Comparison of ENCODE assay signal across 10 cellular contexts in the genomic region with DNA sequence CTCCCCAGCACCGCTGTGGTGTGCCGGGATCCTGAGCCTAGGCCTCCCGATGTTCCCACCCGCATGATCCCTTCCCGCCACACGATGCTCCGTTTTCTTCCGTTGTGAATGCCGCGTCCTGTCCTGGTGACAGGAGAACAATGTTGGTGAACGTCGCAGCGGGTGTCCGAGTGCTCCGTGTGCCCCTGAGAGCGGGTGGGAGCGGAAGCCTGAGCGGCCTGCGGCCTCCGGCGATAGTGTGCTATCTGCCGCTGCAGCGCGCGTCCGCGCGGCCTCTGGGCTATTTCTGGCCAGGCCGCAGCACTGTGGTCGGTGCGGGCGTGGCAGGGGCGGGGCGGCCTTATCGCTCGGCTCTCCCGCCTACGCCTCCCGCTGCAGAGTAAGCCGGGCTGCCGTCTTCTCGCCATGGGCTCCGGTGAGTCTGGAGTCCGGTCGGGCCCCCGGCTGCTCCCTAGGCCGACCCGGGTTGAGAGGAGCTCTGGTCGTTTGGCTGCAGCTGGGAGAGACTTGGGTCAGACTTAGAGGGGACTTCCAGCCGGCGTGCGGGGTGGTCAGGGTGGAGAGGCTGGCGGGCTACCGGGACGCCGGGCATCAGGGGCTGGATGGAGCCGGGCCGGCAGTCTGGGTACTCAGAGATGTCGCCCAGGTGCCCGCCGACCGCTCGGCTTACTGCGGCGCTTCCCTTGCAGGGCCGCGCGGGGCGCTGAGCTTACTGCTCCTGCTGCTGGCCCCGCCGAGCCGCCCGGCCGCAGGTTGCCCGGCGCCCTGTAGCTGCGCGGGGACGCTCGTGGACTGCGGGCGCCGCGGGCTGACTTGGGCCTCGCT. TPM values are rescaled to one million over a fixed set of nuclear protein-coding genes. Genes with fewer than 3 reads are reported as not detected.
DNase-seq lines count a peak whose midpoint lies in the region; ATAC-seq and TF ChIP-seq lines count a peak whose summit lies in the region.
"Had no signal": no experiment of that assay in that cellular context is flagged by ENCODE, and none has a peak within 500 bp of the region (broad histone marks: within the 10 kb centered on the region; RNA-seq: fewer than 3 reads in every experiment).

TSS of gene GP1BB (plus strand) at position 375 of the 825 bp plus-strand sequence. CDS start at position 406, 31 bp downstream.

- no peak for TF ChIP-seq POLR2A in transverse colon (IDR thresholded peaks at IDR 0.05)

- no peak for TF ChIP-seq EP300 in transverse colon (IDR thresholded peaks at IDR 0.05; ENCODE audit: low read depth)

- in situ Hi-C loops in transverse colon (cut with MboI; ENCODE audit: low pct_ligation_motif_present in 1 of 4, low pct_unique_long_range_greater_than_20kb in 1 of 4, low sequenced_read_pairs in 3 of 4): no loop called here

- POLR2A ChIA-PET in activated naive CD8-positive, alpha-beta T cell treated with anti-CD3 and anti-CD28 coated beads, Interleukin-2, amount 10 ng/mL, durations not matched to agents 7 days and 5 days (lab: Charles Lee): interaction anchor here (1.0 kb wide), 1 partner anchor 45 kb away, joined by 3 read pairs; no protein-coding TSS in a partner anchor

- ATAC-seq in activated naive CD8-positive, alpha-beta T cell treated with anti-CD3 and anti-CD28 coated beads, Interleukin-2, amount 10 ng/mL, durations not matched to agents 7 days and 5 days (ENCODE audit: low read depth): peak; percentile 56
- peak; percentile 82 for ATAC-seq in left lobe of liver
- ATAC-seq in HG02973 (IDR thresholded peaks at IDR 0.05; ENCODE audit: unreplicated experiment): no peak
- ATAC-seq in HG03095 (IDR thresholded peaks at IDR 0.05; ENCODE audit: unreplicated experiment): no peak

- no peak within 1 kb of the TSS for H3K27ac Mint-ChIP-seq in activated naive CD8-positive, alpha-beta T cell treated with anti-CD3 and anti-CD28 coated beads, Interleukin-2, amount 10 ng/mL, durations not matched to agents 7 days and 5 days

- H3K4me1 Mint-ChIP-seq in activated naive CD8-positive, alpha-beta T cell treated with anti-CD3 and anti-CD28 coated beads, Interleukin-2, amount 10 ng/mL, durations not matched to agents 7 days and 5 days: peaks cover 5% of the 10 kb centered on the region

- H3K4me3 ChIP-seq in transverse colon: peak within 1 kb of the TSS in 2 of 4 donors; percentile 9 to 30

- H3K27ac ChIP-seq in transverse colon: no peak within 1 kb of the TSS
- H3K27ac ChIP-seq: parathyroid adenoma had no signal

- peaks cover 38% of the 10 kb centered on the region for H3K27me3 Mint-ChIP-seq in activated naive CD8-positive, alpha-beta T cell treated with anti-CD3 and anti-CD28 coated beads, Interleukin-2, amount 10 ng/mL, durations not matched to agents 7 days and 5 days

- H3K4me1 ChIP-seq in transverse colon: peaks cover 0 to 20% (median 17%) of the 10 kb centered on the region in 4 donors
- H3K4me1 ChIP-seq: parathyroid adenoma had no signal

- H3K36me3 ChIP-seq in transverse colon: no peaks in the 10 kb centered on the region

- peak within 1 kb of the TSS; percentile 47 for H3K4me3 Mint-ChIP-seq in activated naive CD8-positive, alpha-beta T cell treated with anti-CD3 and anti-CD28 coated beads, Interleukin-2, amount 10 ng/mL, durations not matched to agents 7 days and 5 days

- DNase-seq in activated gamma-delta T cell treated with Interleukin-2 at 50 U/mL for 16 hours (peak; percentile 21), activated gamma-delta T cell (lab: John Stamatoyannopoulos, UW) (no peak), left lobe of liver (ENCODE audit: low spot score) (no peak), transverse colon (peak; percentile 37), amniotic stem cell (lab: John Stamatoyannopoulos, UW) (no peak)
- DNase-seq in activated naive CD8-positive, alpha-beta T cell treated with anti-CD3 and anti-CD28 coated beads, Interleukin-2, amount 10 ng/mL, durations not matched to agents 7 days and 5 days: peak; percentile 63

- intact Hi-C loops in transverse colon (cut with DNase I; ENCODE audit: low total_unique reads): no loop called here

- peaks cover 71% of the 10 kb centered on the region for H3K27me3 ChIP-seq in transverse colon

- TF ChIP-seq CTCF in transverse colon (IDR thresholded peaks at IDR 0.05): peak in 1 of 5 experiments; percentile 13

- 22% methylated on average over 81 of the region's 85 CpGs; no CpG with 5 or more reads in 1 of the 2 donors for WGBS in transverse colon (ENCODE audit: low coverage in 1 of 2), 2 donors

- no peaks in the 10 kb centered on the region for H3K36me3 Mint-ChIP-seq in activated naive CD8-positive, alpha-beta T cell treated with anti-CD3 and anti-CD28 coated beads, Interleukin-2, amount 10 ng/mL, durations not matched to agents 7 days and 5 days

- no peaks in the 10 kb centered on the region for H3K9me3 Mint-ChIP-seq in activated naive CD8-positive, alpha-beta T cell treated with anti-CD3 and anti-CD28 coated beads, Interleukin-2, amount 10 ng/mL, durations not matched to agents 7 days and 5 days

- no peaks in the 10 kb centered on the region for H3K9me3 ChIP-seq in transverse colon

RNA-seq across cellular contexts. Expression of gene GP1BB, which starts in this region (rescaled TPM):
- total RNA-seq in activated naive CD8-positive, alpha-beta T cell treated with anti-CD3 and anti-CD28 coated beads, Interleukin-2, amount 10 ng/mL, durations not matched to agents 7 days and 5 days: not detected
- total RNA-seq in left lobe of liver: 0.75 TPM
- 10 to 100 TPM in 1 of 4 donors, 1 to 10 TPM in 2, under 1 TPM in 1; 0.41 to 10.3 (median 1.8) TPM for total RNA-seq in transverse colon
- total RNA-seq: T-helper 2 cell treated with Interferon-gamma antibody and Interleukin-4, amounts not matched to agents 100 ng/mL and 5 ng/mL, for 36 hours had no signal

Comparison
In these comparisons a context has a peak if more than half of its experiments do, and no peak if none do; other contexts are left out.
1. DNase-seq: peak in activated gamma-delta T cell treated with Interleukin-2 at 50 U/mL for 16 hours (single experiment) and transverse colon (single experiment); none in activated gamma-delta T cell (single experiment), left lobe of liver (single experiment) and amniotic stem cell (single experiment).
2. Peak in DNase-seq and ATAC-seq in activated naive CD8-positive, alpha-beta T cell treated with anti-CD3 and anti-CD28 coated beads, Interleukin-2, amount 10 ng/mL, durations not matched to agents 7 days and 5 days; RNA of the gene not detected or under 1 TPM.
3. Peak in ATAC-seq in left lobe of liver; RNA of the gene not detected or under 1 TPM.